15 cellular contexts compared by ENCODE assay signal in the genomic region with DNA sequence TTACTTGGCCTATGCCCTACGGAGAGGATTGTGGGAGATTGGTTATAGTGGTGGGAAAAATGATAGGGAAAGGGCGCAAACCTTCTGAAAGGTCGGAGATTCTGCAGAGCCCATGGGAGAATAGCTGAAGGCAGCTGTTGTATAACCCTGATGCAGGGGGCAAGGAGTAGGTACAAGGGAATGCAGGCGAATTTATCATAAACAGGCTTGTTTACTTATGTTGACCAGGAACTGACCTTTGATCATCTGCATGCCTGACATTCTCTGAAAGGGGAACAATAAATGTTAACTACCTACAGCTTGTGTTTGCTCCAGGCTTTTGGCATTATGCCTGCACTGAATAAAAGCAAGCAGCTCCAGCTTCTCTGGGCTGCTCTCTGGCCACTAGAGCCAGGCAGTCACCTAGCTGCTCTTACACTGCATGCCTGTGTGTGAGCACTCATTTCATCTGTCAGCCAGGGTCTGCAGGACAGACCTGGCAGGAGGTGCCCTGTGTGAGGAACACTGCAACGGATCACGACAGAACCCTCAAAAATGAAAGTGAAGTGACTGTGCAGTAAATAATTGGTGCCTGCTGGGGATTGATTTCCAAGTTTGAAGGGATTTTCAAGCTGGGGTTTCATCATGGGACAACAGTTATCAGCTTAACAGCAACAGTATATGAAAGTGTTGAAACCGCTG. TPM values are rescaled to one million over a fixed set of nuclear protein-coding genes. Genes with fewer than 3 reads are reported as not detected.
DNase-seq lines count a peak whose midpoint lies in the region; ATAC-seq, FAIRE-seq and TF ChIP-seq lines count a peak whose summit lies in the region.
"Had no signal": no experiment of that assay in that cellular context is flagged by ENCODE, and none has a peak within 500 bp of the region (broad histone marks: within the 10 kb centered on the region; RNA-seq: fewer than 3 reads in every experiment).

No MANE protein-coding gene starts in this region.

- H3K27me3 Mint-ChIP-seq in activated T-helper 2 cell treated with anti-CD3 and anti-CD28 coated beads, Interferon-gamma antibody, Interleukin-2, Interleukin-4, amounts not matched to agents 10 μg/mL and 5 μg/mL and 100 μg/mL, durations not matched to agents 14 hours and 24 hours and 36 hours (ENCODE audit: low read depth), result peaks cover 24% of the 10 kb centered on the region
- H3K27me3 Mint-ChIP-seq in activated T-cell treated with anti-CD3 and anti-CD28 coated beads, Interleukin-2, amount 50 U/mL, for 24 hours, result no peaks in the 10 kb centered on the region
- H3K27me3 Mint-ChIP-seq: activated CD8-positive, alpha-beta T cell treated with anti-CD3 and anti-CD28 coated beads for 36 hours; brain had no signal

- H3K9me3 ChIP-seq in body of pancreas (no peaks in the 10 kb centered on the region), mucosa of rectum (ENCODE audit: control insufficient read depth in 2 of 2, low read length in 2 of 2) (peaks cover 0 to 3% of the 10 kb centered on the region in 2 donors)
- H3K9me3 ChIP-seq: tibial nerve had no signal

- no peak for TF ChIP-seq POLR2A in body of pancreas (IDR thresholded peaks at IDR 0.05)

- no peak overlapping the region for H3K4me3 Mint-ChIP-seq in activated T-helper 2 cell treated with anti-CD3 and anti-CD28 coated beads, Interferon-gamma antibody, Interleukin-2, Interleukin-4, amounts not matched to agents 10 μg/mL and 5 μg/mL and 100 μg/mL, durations not matched to agents 14 hours and 24 hours and 36 hours (ENCODE audit: low read depth)
- H3K4me3 Mint-ChIP-seq in activated T-cell treated with anti-CD3 and anti-CD28 coated beads, Interleukin-2, amount 50 U/mL, for 24 hours, result no peak overlapping the region
- H3K4me3 Mint-ChIP-seq: activated CD8-positive, alpha-beta T cell treated with anti-CD3 and anti-CD28 coated beads for 36 hours; brain had no signal

- TF ChIP-seq CTCF in body of pancreas (IDR thresholded peaks at IDR 0.05), result no peak

- H3K9me3 Mint-ChIP-seq in activated T-helper 2 cell treated with anti-CD3 and anti-CD28 coated beads, Interferon-gamma antibody, Interleukin-2, Interleukin-4, amounts not matched to agents 10 μg/mL and 5 μg/mL and 100 μg/mL, durations not matched to agents 14 hours and 24 hours and 36 hours, result no peaks in the 10 kb centered on the region
- no peaks in the 10 kb centered on the region for H3K9me3 Mint-ChIP-seq in activated T-cell treated with anti-CD3 and anti-CD28 coated beads, Interleukin-2, amount 50 U/mL, for 24 hours

- H3K4me3 ChIP-seq in body of pancreas, result no peak overlapping the region
- H3K4me3 ChIP-seq in mucosa of rectum (ENCODE audit: low read length in 2 of 2), result peak overlapping the region; percentile 28 to 35
- H3K4me3 ChIP-seq: tibial nerve had no signal

- peak overlapping the region; percentile 42 to 67 (median 50) for H3K27ac ChIP-seq in body of pancreas
- peak overlapping the region; percentile 74 to 87 for H3K27ac ChIP-seq in mucosa of rectum (ENCODE audit: low read depth in 2 of 2, low read length in 2 of 2)
- H3K27ac ChIP-seq: heart left ventricle, RWPE1, tibial nerve had no signal

- intact Hi-C loops in body of pancreas (cut with DNase I), result no loop called here
- intact Hi-C loops in activated T-helper 2 cell treated with anti-CD3 and anti-CD28 coated beads, Interferon-gamma antibody, Interleukin-2, Interleukin-4, amounts not matched to agents 10 μg/mL and 5 μg/mL and 100 μg/mL, durations not matched to agents 14 hours and 24 hours and 36 hours (cut with micrococcal nuclease), result no loop called here

- H3K27me3 ChIP-seq in body of pancreas, result no peaks in the 10 kb centered on the region
- H3K27me3 ChIP-seq in mucosa of rectum (ENCODE audit: control insufficient read depth in 2 of 2, insufficient read depth in 2 of 2, low read length in 2 of 2), result no peaks in the 10 kb centered on the region
- H3K27me3 ChIP-seq: heart left ventricle, tibial nerve had no signal

- FAIRE-seq in HTR-8/SVneo (lab: Jason Lieb, UNC), result peak; percentile 28

- no peak overlapping the region for H3K27ac Mint-ChIP-seq in activated T-helper 2 cell treated with anti-CD3 and anti-CD28 coated beads, Interferon-gamma antibody, Interleukin-2, Interleukin-4, amounts not matched to agents 10 μg/mL and 5 μg/mL and 100 μg/mL, durations not matched to agents 14 hours and 24 hours and 36 hours
- H3K27ac Mint-ChIP-seq in activated T-cell treated with anti-CD3 and anti-CD28 coated beads, Interleukin-2, amount 50 U/mL, for 24 hours, result no peak overlapping the region
- H3K27ac Mint-ChIP-seq: activated CD8-positive, alpha-beta T cell treated with anti-CD3 and anti-CD28 coated beads for 36 hours; brain; naive B cell had no signal

- peak overlapping the region in 1 of 2 donors; percentile 10 for H3K9ac ChIP-seq in mucosa of rectum (ENCODE audit: low read depth in 1 of 2, low read length in 2 of 2)

- peak; percentile 62 for ATAC-seq in body of pancreas
- ATAC-seq in HG02973 (IDR thresholded peaks at IDR 0.05; ENCODE audit: unreplicated experiment), result no peak
- ATAC-seq: activated CD8-positive, alpha-beta T cell treated with anti-CD3 and anti-CD28 coated beads for 36 hours; heart left ventricle had no signal

- H3K4me1 Mint-ChIP-seq in activated T-helper 2 cell treated with anti-CD3 and anti-CD28 coated beads, Interferon-gamma antibody, Interleukin-2, Interleukin-4, amounts not matched to agents 10 μg/mL and 5 μg/mL and 100 μg/mL, durations not matched to agents 14 hours and 24 hours and 36 hours (ENCODE audit: low read depth), result peaks cover 6% of the 10 kb centered on the region
- H3K4me1 Mint-ChIP-seq in activated T-cell treated with anti-CD3 and anti-CD28 coated beads, Interleukin-2, amount 50 U/mL, for 24 hours (ENCODE audit: low read depth), result peaks cover 8% of the 10 kb centered on the region
- H3K4me1 Mint-ChIP-seq: brain had no signal

- H3K36me3 ChIP-seq in body of pancreas (replicated peaks in 1 of 2; ENCODE audit: insufficient read depth in 1 of 2, low read depth in 2 of 2), result no peaks in the 10 kb centered on the region
- H3K36me3 ChIP-seq in mucosa of rectum (ENCODE audit: control insufficient read depth in 2 of 2, insufficient read depth in 2 of 2, low read length in 2 of 2), result no peaks in the 10 kb centered on the region
- H3K36me3 ChIP-seq: heart left ventricle, tibial nerve had no signal

- H3K36me3 Mint-ChIP-seq in activated T-helper 2 cell treated with anti-CD3 and anti-CD28 coated beads, Interferon-gamma antibody, Interleukin-2, Interleukin-4, amounts not matched to agents 10 μg/mL and 5 μg/mL and 100 μg/mL, durations not matched to agents 14 hours and 24 hours and 36 hours (ENCODE audit: low read depth), result no peaks in the 10 kb centered on the region
- no peaks in the 10 kb centered on the region for H3K36me3 Mint-ChIP-seq in activated T-cell treated with anti-CD3 and anti-CD28 coated beads, Interleukin-2, amount 50 U/mL, for 24 hours (ENCODE audit: low read depth)
- H3K36me3 Mint-ChIP-seq: brain had no signal

- 22 to 26% methylated on average over 7 of the region's 7 CpGs for WGBS in body of pancreas, 2 donors

- DNase-seq in COLO668 (lab: John Stamatoyannopoulos, UW; ENCODE audit: unreplicated experiment) (peak; percentile 49), HTR-8/SVneo (ENCODE audit: insufficient read length, low spot score) (no peak), body of pancreas (peak; percentile 41 to 64 (median 58)), mesenteric fat pad (ENCODE audit: low spot score) (no peak)
- no peak for DNase-seq in activated T-helper 2 cell treated with anti-CD3 and anti-CD28 coated beads, Interferon-gamma antibody, Interleukin-2, Interleukin-4, amounts not matched to agents 10 μg/mL and 5 μg/mL and 100 μg/mL, durations not matched to agents 14 hours and 24 hours and 36 hours (ENCODE audit: low spot score)
- no peak for DNase-seq in activated T-cell treated with anti-CD3 and anti-CD28 coated beads, Interleukin-2, amount 50 U/mL, for 24 hours
- DNase-seq: activated CD8-positive, alpha-beta T cell treated with anti-CD3 and anti-CD28 coated beads for 36 hours; heart left ventricle; naive B cell; stimulated activated CD4-positive, alpha-beta T cell treated with anti-CD3 and anti-CD28 coated beads, Interleukin-4, amount 100 ng/mL, for 24 hours had no signal

- H3K4me1 ChIP-seq in body of pancreas (peaks cover 30% of the 10 kb centered on the region), mucosa of rectum (ENCODE audit: control insufficient read depth in 2 of 2, insufficient read depth in 2 of 2, low read length in 2 of 2) (peaks cover 25 to 55% of the 10 kb centered on the region in 2 donors)

RNA-seq across cellular contexts. Expression of gene ABCA13, which starts 31.1 kb away (rescaled TPM):
- total RNA-seq in body of pancreas (under 1 TPM; under 0.01 TPM), mesenteric fat pad (0.67 TPM)
- total RNA-seq in activated T-helper 2 cell treated with anti-CD3 and anti-CD28 coated beads, Interferon-gamma antibody, Interleukin-2, Interleukin-4, amounts not matched to agents 10 μg/mL and 5 μg/mL and 100 μg/mL, durations not matched to agents 14 hours and 24 hours and 36 hours, result 0.02 and 0.32 TPM in 2 replicates
- total RNA-seq: activated CD8-positive, alpha-beta T cell treated with anti-CD3 and anti-CD28 coated beads for 36 hours had no signal

RNA-seq across cellular contexts. Expression of gene UPP1, which starts 51.1 kb away (rescaled TPM):
- total RNA-seq in body of pancreas (1 to 10 TPM; 7.3 to 9.9 TPM), mesenteric fat pad (68.9 TPM)
- 48.9 and 52.9 TPM in 2 replicates for total RNA-seq in activated T-helper 2 cell treated with anti-CD3 and anti-CD28 coated beads, Interferon-gamma antibody, Interleukin-2, Interleukin-4, amounts not matched to agents 10 μg/mL and 5 μg/mL and 100 μg/mL, durations not matched to agents 14 hours and 24 hours and 36 hours

Comparison
In these comparisons a context has a peak if more than half of its experiments do, and no peak if none do; other contexts are left out.
1. DNase-seq: peak in COLO668 (single experiment) and body of pancreas (4 of 4); none in HTR-8/SVneo (single experiment), activated T-helper 2 cell treated with anti-CD3 and anti-CD28 coated beads, Interferon-gamma antibody, Interleukin-2, Interleukin-4, amounts not matched to agents 10 μg/mL and 5 μg/mL and 100 μg/mL, durations not matched to agents 14 hours and 24 hours and 36 hours (single experiment), mesenteric fat pad (single experiment) and activated T-cell treated with anti-CD3 and anti-CD28 coated beads, Interleukin-2, amount 50 U/mL, for 24 hours (single experiment).
2. H3K4me3 ChIP-seq: peak in mucosa of rectum (2 of 2); none in body of pancreas (0 of 2).